In the genomic region with DNA sequence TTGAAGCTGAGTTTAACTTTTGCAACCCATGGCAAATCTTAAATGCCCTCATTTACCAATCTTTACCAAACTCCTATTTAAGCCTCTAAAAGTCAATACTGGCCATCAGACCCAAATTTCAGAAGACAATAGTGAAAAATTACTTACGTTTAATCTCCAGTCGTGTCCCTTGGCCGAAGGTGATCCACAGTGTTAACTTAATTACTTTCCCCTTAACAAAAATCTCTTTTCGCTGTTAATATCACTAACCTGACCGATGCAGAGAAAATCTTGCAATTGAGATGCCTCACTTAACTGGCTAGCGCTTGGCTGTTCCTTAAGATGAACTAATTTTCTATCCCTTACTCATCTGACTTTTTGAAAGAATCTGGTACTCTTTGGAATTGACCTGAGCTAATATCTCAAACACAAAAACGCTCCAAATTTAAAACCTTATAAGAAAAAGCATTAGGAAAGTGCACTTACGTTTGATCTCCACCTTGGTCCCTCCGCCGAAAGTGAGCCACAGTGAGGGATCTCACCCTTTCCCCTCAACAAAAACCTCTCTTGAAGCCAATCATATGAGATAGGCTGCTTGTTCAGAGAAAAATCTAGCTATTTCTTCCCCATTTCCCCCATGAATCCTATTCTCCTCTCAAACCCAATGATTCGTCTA, we compare ENCODE assay signal across 18 cellular contexts.
DNase-seq lines count a peak whose midpoint lies in the region; ATAC-seq, FAIRE-seq and TF ChIP-seq lines count a peak whose summit lies in the region.
"Had no signal": no experiment of that assay in that cellular context is flagged by ENCODE, and none has a peak within 500 bp of the region (broad histone marks: within the 10 kb centered on the region; RNA-seq: fewer than 3 reads in every experiment).

No MANE protein-coding gene starts in this region.

- H2BK20ac ChIP-seq in H9 (ENCODE audit: low read depth, low read length, poor library complexity, severe bottlenecking) = no peak overlapping the region

- ATAC-seq in GM19035 (IDR thresholded peaks at IDR 0.05; ENCODE audit: unreplicated experiment) = no peak
- no peak for ATAC-seq in GM21619 (IDR thresholded peaks at IDR 0.05; ENCODE audit: unreplicated experiment)

- no peaks in the 10 kb centered on the region for H3K27me3 ChIP-seq in DOHH2 (ENCODE audit: control insufficient read depth, low read length)
- no peaks in the 10 kb centered on the region for H3K27me3 ChIP-seq in Peyer's patch
- no peaks in the 10 kb centered on the region for H3K27me3 ChIP-seq in mucosa of rectum (ENCODE audit: control insufficient read depth in 2 of 2, insufficient read depth in 2 of 2, low read length in 2 of 2)
- peaks cover 6% of the 10 kb centered on the region for H3K27me3 ChIP-seq in CD8-positive, alpha-beta memory T cell (ENCODE audit: insufficient read depth, low read length, poor library complexity, severe bottlenecking)
- no peaks in the 10 kb centered on the region for H3K27me3 ChIP-seq in H9 (ENCODE audit: insufficient read depth, low read length)
- H3K27me3 ChIP-seq: MG63 had no signal

- H2AFZ ChIP-seq in H9 (ENCODE audit: low read length) = no peak overlapping the region

- no peaks in the 10 kb centered on the region for H3K79me1 ChIP-seq in H9 (ENCODE audit: insufficient read depth, low read depth, low read length, poor library complexity, severe bottlenecking)

- no peaks in the 10 kb centered on the region for H4K20me1 ChIP-seq in DOHH2 (ENCODE audit: control insufficient read depth, insufficient read depth, low read depth, low read length)
- H4K20me1 ChIP-seq in H9 (ENCODE audit: control insufficient read depth, insufficient read depth, insufficient read length) = no peaks in the 10 kb centered on the region

- H3K27ac ChIP-seq in DOHH2 (ENCODE audit: low read depth, low read length) (peak overlapping the region; percentile 67), Peyer's patch (peak overlapping the region in 3 of 4 donors; percentile 12 to 75 (median 58)), mucosa of rectum (ENCODE audit: low read depth in 2 of 2, low read length in 2 of 2) (peak overlapping the region; percentile 31 to 43), H9 (ENCODE audit: insufficient read length, low read depth, low read length) (no peak overlapping the region)
- no peak overlapping the region for H3K27ac ChIP-seq in CD8-positive, alpha-beta memory T cell (ENCODE audit: low read depth, low read length)

- H2BK5ac ChIP-seq in H9 (ENCODE audit: insufficient read length, low read length) = no peak overlapping the region

- peak overlapping the region; percentile 67 for H3K4me3 ChIP-seq in DOHH2 (ENCODE audit: low read length)
- H3K4me3 ChIP-seq in Peyer's patch = peak overlapping the region in 2 of 4 donors; percentile 21 to 41
- peak overlapping the region in 1 of 2 donors; percentile 50 for H3K4me3 ChIP-seq in mucosa of rectum (ENCODE audit: low read length in 2 of 2)
- no peak overlapping the region for H3K4me3 ChIP-seq in CD8-positive, alpha-beta memory T cell (ENCODE audit: low read length)
- H3K4me3 ChIP-seq: MG63 had no signal

- H3T11ph ChIP-seq in H9 (ENCODE audit: low read length) = no peak overlapping the region

- no peak overlapping the region for H3K4me3 Mint-ChIP-seq in CD8-positive, alpha-beta memory T cell
- H3K4me3 Mint-ChIP-seq in H9 = no peak overlapping the region
- H3K4me3 Mint-ChIP-seq: CD4-positive, CD25-positive, alpha-beta regulatory T cell had no signal

- H3K4me2 ChIP-seq in DOHH2 (ENCODE audit: low read length) (peak overlapping the region; percentile 64), H9 (ENCODE audit: insufficient read depth, insufficient read length, low read length) (no peak overlapping the region)

- no peak overlapping the region for H3K23ac ChIP-seq in H9 (ENCODE audit: insufficient read length, low read depth, low read length)

- H3K4me1 Mint-ChIP-seq in CD8-positive, alpha-beta memory T cell = no peaks in the 10 kb centered on the region
- no peaks in the 10 kb centered on the region for H3K4me1 Mint-ChIP-seq in H9
- H3K4me1 Mint-ChIP-seq: CD4-positive, CD25-positive, alpha-beta regulatory T cell had no signal

- POLR2A ChIA-PET in CD8-positive, alpha-beta memory T cell (lab: Charles Lee) = no interaction called here

- H2BK12ac ChIP-seq in H9 (ENCODE audit: insufficient read length, low read depth, low read length) = no peak overlapping the region

- H3K4ac ChIP-seq in H9 (ENCODE audit: low read depth, low read length) = no peak overlapping the region

- H3K56ac ChIP-seq in H9 (ENCODE audit: insufficient read length, low read depth, low read length) = no peak overlapping the region

- peaks cover 12 to 46% of the 10 kb centered on the region in 2 donors for H3K27me3 Mint-ChIP-seq in CD8-positive, alpha-beta memory T cell
- peaks cover 3% of the 10 kb centered on the region for H3K27me3 Mint-ChIP-seq in H9 (ENCODE audit: low read depth)

- no CpG with 5 or more reads among the region's 11 CpGs for WGBS in H9 (ENCODE audit: extremely low coverage, insufficient read length, low lambda C conversion rate)

- H3K9me2 ChIP-seq in DOHH2 (replicated peaks; ENCODE audit: control insufficient read depth, low read length) = no peaks in the 10 kb centered on the region

- TF ChIP-seq POLR2A in GM12892 (IDR thresholded peaks at IDR 0.05; ENCODE audit: low read depth, low read length) = peak; percentile 40
- TF ChIP-seq POLR2A in Peyer's patch (IDR thresholded peaks at IDR 0.05) = no peak

- no peaks in the 10 kb centered on the region for H3K36me3 Mint-ChIP-seq in CD8-positive, alpha-beta memory T cell
- H3K36me3 Mint-ChIP-seq in H9 (ENCODE audit: insufficient read depth in 1 of 3, low read depth in 3 of 3) = peaks cover 0 to 25% (median 1%) of the 10 kb centered on the region in 3 experiments; a peak in 3 of 7 replicates
- H3K36me3 Mint-ChIP-seq: CD4-positive, CD25-positive, alpha-beta regulatory T cell had no signal

- H2AK5ac ChIP-seq in H9 (ENCODE audit: insufficient read length, low read length) = no peak overlapping the region

- FAIRE-seq in GM12892 (lab: Jason Lieb, UNC) = no peak
- FAIRE-seq: H1 had no signal

- no peak overlapping the region for H4K5ac ChIP-seq in H9 (ENCODE audit: insufficient read length, low read depth, low read length)

- no peak overlapping the region for H3K18ac ChIP-seq in H9 (ENCODE audit: insufficient read length, low read depth, low read length)

- H3K79me2 ChIP-seq in DOHH2 (ENCODE audit: control insufficient read depth, low read length) = peaks cover 18% of the 10 kb centered on the region
- no peaks in the 10 kb centered on the region for H3K79me2 ChIP-seq in H9 (ENCODE audit: insufficient read depth, low read length)

- H4K91ac ChIP-seq in H9 (ENCODE audit: insufficient read length, low read depth, low read length) = no peak overlapping the region

- no peaks in the 10 kb centered on the region for H3K9me3 Mint-ChIP-seq in CD8-positive, alpha-beta memory T cell
- H3K9me3 Mint-ChIP-seq in H9 = peaks cover 65 to 84% of the 10 kb centered on the region in 2 experiments
- H3K9me3 Mint-ChIP-seq: CD4-positive, CD25-positive, alpha-beta regulatory T cell had no signal

- TF ChIP-seq CTCF in DOHH2 (IDR thresholded peaks at IDR 0.05; ENCODE audit: low read depth, low read length, poor library complexity, severe bottlenecking) (no peak), Peyer's patch (IDR thresholded peaks at IDR 0.05) (no peak), H9 (conservative IDR thresholded peaks at IDR 0.05) (no peak)

- H3K4me1 ChIP-seq in DOHH2 (ENCODE audit: control insufficient read depth, low read length) (peaks cover 6% of the 10 kb centered on the region; the same call in 1 of the 2 replicates), Peyer's patch (peaks cover 0 to 7% (median 1%) of the 10 kb centered on the region in 4 donors), mucosa of rectum (ENCODE audit: control insufficient read depth in 2 of 2, insufficient read depth in 2 of 2, low read length in 2 of 2) (peaks cover 7 to 15% of the 10 kb centered on the region in 2 donors), H9 (ENCODE audit: insufficient read depth, low read length) (no peaks in the 10 kb centered on the region)
- no peaks in the 10 kb centered on the region for H3K4me1 ChIP-seq in CD8-positive, alpha-beta memory T cell (ENCODE audit: insufficient read depth, low read length)

- no peak overlapping the region for H2BK15ac ChIP-seq in H9 (ENCODE audit: low read depth, low read length)

- no peaks in the 10 kb centered on the region for H3K23me2 ChIP-seq in H9 (ENCODE audit: insufficient read length, low read depth, low read length, poor library complexity, severe bottlenecking)

- DNase-seq in GM12892 (ENCODE audit: insufficient read length) (no peak), Peyer's patch (no peak), H9 (no peak)
- no peak for DNase-seq in CD8-positive, alpha-beta memory T cell
- DNase-seq: CD4-positive, CD25-positive, alpha-beta regulatory T cell; DMS79 treated with DMSO at 0.1 percent for 48 hours; KG1; MG63; NCI-H1930; NCI-H2171 treated with DMSO at 0.1 percent for 48 hours; NCI-H510A; OCI-M1; T-helper 1 cell had no signal

- peak overlapping the region in 1 of 2 donors; percentile 15 for H3K9ac ChIP-seq in mucosa of rectum (ENCODE audit: low read depth in 1 of 2, low read length in 2 of 2)
- no peak overlapping the region for H3K9ac ChIP-seq in H9 (ENCODE audit: extremely low read depth, insufficient read length, low read length)

- no peak overlapping the region for H2BK120ac ChIP-seq in H9 (ENCODE audit: low read depth, low read length, poor library complexity, severe bottlenecking)

- H3K27ac Mint-ChIP-seq in CD8-positive, alpha-beta memory T cell = no peak overlapping the region
- H3K27ac Mint-ChIP-seq in H9 = no peak overlapping the region

- H3F3A ChIP-seq in DOHH2 (ENCODE audit: control insufficient read depth, insufficient read depth) = no peaks in the 10 kb centered on the region; the same call in 1 of the 2 replicates

- H4K8ac ChIP-seq in H9 (replicated peaks; ENCODE audit: insufficient read length, low read depth, low read length) = no peak overlapping the region

- H3K36me3 ChIP-seq in DOHH2 (ENCODE audit: control insufficient read depth, low read length) = peaks cover 33% of the 10 kb centered on the region
- H3K36me3 ChIP-seq in Peyer's patch = no peaks in the 10 kb centered on the region
- no peaks in the 10 kb centered on the region for H3K36me3 ChIP-seq in mucosa of rectum (ENCODE audit: control insufficient read depth in 2 of 2, insufficient read depth in 2 of 2, low read length in 2 of 2)
- H3K36me3 ChIP-seq in CD8-positive, alpha-beta memory T cell (ENCODE audit: insufficient read depth, low read length) = no peaks in the 10 kb centered on the region
- H3K36me3 ChIP-seq: MG63 had no signal

- CTCF ChIA-PET in CD8-positive, alpha-beta memory T cell (lab: Charles Lee) = interaction anchor here (1.2 kb wide), 1 partner anchor 20 kb away, joined by 5 read pairs; no protein-coding TSS in a partner anchor

- H3K9me3 ChIP-seq in DOHH2 (ENCODE audit: control insufficient read depth, insufficient read depth, low read length) (no peaks in the 10 kb centered on the region), Peyer's patch (no peaks in the 10 kb centered on the region), mucosa of rectum (ENCODE audit: control insufficient read depth in 2 of 2, low read length in 2 of 2) (no peaks in the 10 kb centered on the region), H9 (ENCODE audit: control insufficient read depth, low read depth, low read length) (peaks cover 10% of the 10 kb centered on the region)
- H3K9me3 ChIP-seq in CD8-positive, alpha-beta memory T cell (ENCODE audit: low read length) = no peaks in the 10 kb centered on the region
- H3K9me3 ChIP-seq: MG63 had no signal

- H3K14ac ChIP-seq in H9 (ENCODE audit: insufficient read depth, low read length) = no peak overlapping the region

Comparison
In these comparisons a context has a peak if more than half of its experiments do, and no peak if none do; other contexts are left out.
1. H3K27ac ChIP-seq: peak in DOHH2 (single experiment), Peyer's patch (3 of 4) and mucosa of rectum (2 of 2); none in CD8-positive, alpha-beta memory T cell (single experiment) and H9 (single experiment).